Comparison of ENCODE assay signal across 2 cellular contexts in the genomic region with DNA sequence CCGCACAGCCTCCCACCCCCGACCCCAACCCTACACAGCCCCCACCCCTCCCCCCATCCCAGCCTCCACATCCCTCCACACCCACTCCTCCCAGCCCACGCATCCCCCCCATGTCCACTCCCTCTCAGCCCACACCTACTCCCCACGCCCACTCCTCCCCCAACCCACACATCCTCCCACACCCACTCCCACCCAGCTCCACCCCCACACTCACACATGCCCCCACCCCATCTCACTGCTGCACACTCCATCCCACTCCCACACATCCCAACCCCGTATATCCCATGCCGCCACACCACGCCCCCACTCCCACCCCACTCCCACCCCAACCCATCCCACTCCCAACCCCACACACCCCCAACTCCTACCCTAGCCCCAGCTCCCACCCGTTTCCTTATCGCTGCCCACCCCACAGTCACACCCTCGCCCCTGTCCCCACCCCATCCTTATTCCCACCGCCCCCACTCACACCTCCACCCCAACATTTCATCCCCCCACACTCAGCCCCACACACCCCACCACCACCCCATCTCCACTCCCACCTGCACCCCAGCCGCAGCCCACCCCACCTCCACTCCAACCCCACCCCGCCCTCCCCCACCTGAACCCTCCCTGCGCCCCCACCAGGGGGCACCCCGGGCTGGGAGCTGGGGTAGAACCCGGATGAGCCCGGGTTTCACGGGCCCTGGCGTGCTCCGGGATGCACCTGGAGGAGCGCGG.
TF ChIP-seq lines count a peak whose summit lies in the region.

No MANE protein-coding gene starts in this region.

TF ChIP-seq in SK-N-SH, 30 proteins besides CTCF, POLR2A, EP300 and RAD21:
- TF ChIP-seq, protein P1, sequence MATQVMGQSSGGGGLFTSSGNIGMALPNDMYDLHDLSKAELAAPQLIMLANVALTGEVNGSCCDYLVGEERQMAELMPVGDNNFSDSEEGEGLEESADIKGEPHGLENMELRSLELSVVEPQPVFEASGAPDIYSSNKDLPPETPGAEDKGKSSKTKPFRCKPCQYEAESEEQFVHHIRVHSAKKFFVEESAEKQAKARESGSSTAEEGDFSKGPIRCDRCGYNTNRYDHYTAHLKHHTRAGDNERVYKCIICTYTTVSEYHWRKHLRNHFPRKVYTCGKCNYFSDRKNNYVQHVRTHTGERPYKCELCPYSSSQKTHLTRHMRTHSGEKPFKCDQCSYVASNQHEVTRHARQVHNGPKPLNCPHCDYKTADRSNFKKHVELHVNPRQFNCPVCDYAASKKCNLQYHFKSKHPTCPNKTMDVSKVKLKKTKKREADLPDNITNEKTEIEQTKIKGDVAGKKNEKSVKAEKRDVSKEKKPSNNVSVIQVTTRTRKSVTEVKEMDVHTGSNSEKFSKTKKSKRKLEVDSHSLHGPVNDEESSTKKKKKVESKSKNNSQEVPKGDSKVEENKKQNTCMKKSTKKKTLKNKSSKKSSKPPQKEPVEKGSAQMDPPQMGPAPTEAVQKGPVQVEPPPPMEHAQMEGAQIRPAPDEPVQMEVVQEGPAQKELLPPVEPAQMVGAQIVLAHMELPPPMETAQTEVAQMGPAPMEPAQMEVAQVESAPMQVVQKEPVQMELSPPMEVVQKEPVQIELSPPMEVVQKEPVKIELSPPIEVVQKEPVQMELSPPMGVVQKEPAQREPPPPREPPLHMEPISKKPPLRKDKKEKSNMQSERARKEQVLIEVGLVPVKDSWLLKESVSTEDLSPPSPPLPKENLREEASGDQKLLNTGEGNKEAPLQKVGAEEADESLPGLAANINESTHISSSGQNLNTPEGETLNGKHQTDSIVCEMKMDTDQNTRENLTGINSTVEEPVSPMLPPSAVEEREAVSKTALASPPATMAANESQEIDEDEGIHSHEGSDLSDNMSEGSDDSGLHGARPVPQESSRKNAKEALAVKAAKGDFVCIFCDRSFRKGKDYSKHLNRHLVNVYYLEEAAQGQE (IDR thresholded peaks at IDR 0.05; ENCODE audit: low read depth, low read length) = no peak
- TF ChIP-seq JUND (IDR thresholded peaks at IDR 0.05) (no peak), POLR2AphosphoS5 (IDR thresholded peaks at IDR 0.05; ENCODE audit: low read depth, low read length) (no peak), MEF2A (IDR thresholded peaks at IDR 0.05; ENCODE audit: borderline replicate concordance, low read depth) (no peak), SMC3 (IDR thresholded peaks at IDR 0.05; ENCODE audit: low read depth, low read length) (no peak), NFIC (IDR thresholded peaks at IDR 0.05; ENCODE audit: borderline replicate concordance) (no peak), RXRA (IDR thresholded peaks at IDR 0.05; ENCODE audit: borderline replicate concordance, low read depth) (no peak)
- TF ChIP-seq, protein P2, sequence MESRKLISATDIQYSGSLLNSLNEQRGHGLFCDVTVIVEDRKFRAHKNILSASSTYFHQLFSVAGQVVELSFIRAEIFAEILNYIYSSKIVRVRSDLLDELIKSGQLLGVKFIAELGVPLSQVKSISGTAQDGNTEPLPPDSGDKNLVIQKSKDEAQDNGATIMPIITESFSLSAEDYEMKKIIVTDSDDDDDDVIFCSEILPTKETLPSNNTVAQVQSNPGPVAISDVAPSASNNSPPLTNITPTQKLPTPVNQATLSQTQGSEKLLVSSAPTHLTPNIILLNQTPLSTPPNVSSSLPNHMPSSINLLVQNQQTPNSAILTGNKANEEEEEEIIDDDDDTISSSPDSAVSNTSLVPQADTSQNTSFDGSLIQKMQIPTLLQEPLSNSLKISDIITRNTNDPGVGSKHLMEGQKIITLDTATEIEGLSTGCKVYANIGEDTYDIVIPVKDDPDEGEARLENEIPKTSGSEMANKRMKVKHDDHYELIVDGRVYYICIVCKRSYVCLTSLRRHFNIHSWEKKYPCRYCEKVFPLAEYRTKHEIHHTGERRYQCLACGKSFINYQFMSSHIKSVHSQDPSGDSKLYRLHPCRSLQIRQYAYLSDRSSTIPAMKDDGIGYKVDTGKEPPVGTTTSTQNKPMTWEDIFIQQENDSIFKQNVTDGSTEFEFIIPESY (IDR thresholded peaks at IDR 0.05; ENCODE audit: borderline replicate concordance, low read depth) = no peak
- TF ChIP-seq, protein P3, sequence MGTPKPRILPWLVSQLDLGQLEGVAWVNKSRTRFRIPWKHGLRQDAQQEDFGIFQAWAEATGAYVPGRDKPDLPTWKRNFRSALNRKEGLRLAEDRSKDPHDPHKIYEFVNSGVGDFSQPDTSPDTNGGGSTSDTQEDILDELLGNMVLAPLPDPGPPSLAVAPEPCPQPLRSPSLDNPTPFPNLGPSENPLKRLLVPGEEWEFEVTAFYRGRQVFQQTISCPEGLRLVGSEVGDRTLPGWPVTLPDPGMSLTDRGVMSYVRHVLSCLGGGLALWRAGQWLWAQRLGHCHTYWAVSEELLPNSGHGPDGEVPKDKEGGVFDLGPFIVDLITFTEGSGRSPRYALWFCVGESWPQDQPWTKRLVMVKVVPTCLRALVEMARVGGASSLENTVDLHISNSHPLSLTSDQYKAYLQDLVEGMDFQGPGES (IDR thresholded peaks at IDR 0.05; ENCODE audit: low read depth, low read length) = no peak
TF ChIP-seq in SK-N-SH: peak in this region for 0.

TF ChIP-seq in SK-N-SH treated with all-trans-retinoic acid at 6 μM for 48 hours, 23 proteins besides CTCF, POLR2A, EP300 and RAD21:
- TF ChIP-seq PPARA (CRISPR knock-in tag; IDR thresholded peaks at IDR 0.05; ENCODE audit: borderline replicate concordance) (no peak), ZNF565 (CRISPR knock-in tag; conservative IDR thresholded peaks at IDR 0.05; ENCODE audit: low read depth) (no peak), BACH2 (CRISPR knock-in tag; IDR thresholded peaks at IDR 0.05; ENCODE audit: borderline replicate concordance) (no peak), OSR1 (CRISPR knock-in tag; IDR thresholded peaks at IDR 0.05) (no peak)
- TF ChIP-seq, protein P4, sequence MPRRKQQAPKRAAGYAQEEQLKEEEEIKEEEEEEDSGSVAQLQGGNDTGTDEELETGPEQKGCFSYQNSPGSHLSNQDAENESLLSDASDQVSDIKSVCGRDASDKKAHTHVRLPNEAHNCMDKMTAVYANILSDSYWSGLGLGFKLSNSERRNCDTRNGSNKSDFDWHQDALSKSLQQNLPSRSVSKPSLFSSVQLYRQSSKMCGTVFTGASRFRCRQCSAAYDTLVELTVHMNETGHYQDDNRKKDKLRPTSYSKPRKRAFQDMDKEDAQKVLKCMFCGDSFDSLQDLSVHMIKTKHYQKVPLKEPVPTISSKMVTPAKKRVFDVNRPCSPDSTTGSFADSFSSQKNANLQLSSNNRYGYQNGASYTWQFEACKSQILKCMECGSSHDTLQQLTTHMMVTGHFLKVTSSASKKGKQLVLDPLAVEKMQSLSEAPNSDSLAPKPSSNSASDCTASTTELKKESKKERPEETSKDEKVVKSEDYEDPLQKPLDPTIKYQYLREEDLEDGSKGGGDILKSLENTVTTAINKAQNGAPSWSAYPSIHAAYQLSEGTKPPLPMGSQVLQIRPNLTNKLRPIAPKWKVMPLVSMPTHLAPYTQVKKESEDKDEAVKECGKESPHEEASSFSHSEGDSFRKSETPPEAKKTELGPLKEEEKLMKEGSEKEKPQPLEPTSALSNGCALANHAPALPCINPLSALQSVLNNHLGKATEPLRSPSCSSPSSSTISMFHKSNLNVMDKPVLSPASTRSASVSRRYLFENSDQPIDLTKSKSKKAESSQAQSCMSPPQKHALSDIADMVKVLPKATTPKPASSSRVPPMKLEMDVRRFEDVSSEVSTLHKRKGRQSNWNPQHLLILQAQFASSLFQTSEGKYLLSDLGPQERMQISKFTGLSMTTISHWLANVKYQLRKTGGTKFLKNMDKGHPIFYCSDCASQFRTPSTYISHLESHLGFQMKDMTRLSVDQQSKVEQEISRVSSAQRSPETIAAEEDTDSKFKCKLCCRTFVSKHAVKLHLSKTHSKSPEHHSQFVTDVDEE (CRISPR knock-in tag; IDR thresholded peaks at IDR 0.05) = no peak
TF ChIP-seq in SK-N-SH treated with all-trans-retinoic acid at 6 μM for 48 hours: peak in this region for 0.
